In the genomic region with DNA sequence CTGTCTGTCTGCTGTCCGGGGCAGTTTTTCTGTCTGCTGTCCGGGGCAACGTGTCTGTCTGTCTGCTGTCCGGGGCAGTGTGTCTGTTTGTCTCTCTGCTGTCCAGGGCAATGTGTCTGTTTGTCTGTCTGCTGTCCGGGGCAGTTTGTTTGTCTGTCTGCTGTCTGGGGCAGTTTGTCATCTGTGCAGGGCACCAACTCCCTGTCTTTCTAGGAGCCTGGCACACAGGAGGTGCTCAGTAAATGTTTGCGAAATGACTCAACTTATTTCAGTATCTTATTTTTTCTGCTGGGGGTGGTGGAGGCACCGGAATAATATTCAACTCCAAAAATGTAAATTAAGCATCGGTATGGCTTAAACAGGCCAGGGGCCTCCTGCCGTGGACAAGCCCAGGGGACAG, we compare ENCODE assay signal across 21 cellular contexts. TPM values are rescaled to one million over a fixed set of nuclear protein-coding genes. Genes with fewer than 3 reads are reported as not detected.
DNase-seq lines count a peak whose midpoint lies in the region; ATAC-seq, FAIRE-seq and TF ChIP-seq lines count a peak whose summit lies in the region.
"Had no signal": no experiment of that assay in that cellular context is flagged by ENCODE, and none has a peak within 500 bp of the region (broad histone marks: within the 10 kb centered on the region; RNA-seq: fewer than 3 reads in every experiment).

No MANE protein-coding gene starts in this region.

- peak; percentile 35 for FAIRE-seq in urothelium cell line (lab: Jason Lieb, UNC)
- FAIRE-seq: A549 had no signal

- H3K27me3 Mint-ChIP-seq in chondrocyte (ENCODE audit: low read depth) (no peaks in the 10 kb centered on the region), neural crest cell (ENCODE audit: low read depth) (no peaks in the 10 kb centered on the region)
- H3K27me3 Mint-ChIP-seq: CD4-positive, alpha-beta T cell had no signal

- peaks cover 3% of the 10 kb centered on the region for H3K9me3 Mint-ChIP-seq in chondrocyte (ENCODE audit: low read depth)
- H3K9me3 Mint-ChIP-seq in neural crest cell = no peaks in the 10 kb centered on the region
- H3K9me3 Mint-ChIP-seq: CD4-positive, alpha-beta T cell; HFFc6 had no signal

- H3K4me1 Mint-ChIP-seq in chondrocyte (ENCODE audit: low read depth) (peaks cover 27% of the 10 kb centered on the region), neural crest cell (no peaks in the 10 kb centered on the region)

- H3K27me3 ChIP-seq in left ventricle myocardium inferior (ENCODE audit: low read depth) = peaks cover 19% of the 10 kb centered on the region

- TF ChIP-seq CTCF in left ventricle myocardium inferior (IDR thresholded peaks at IDR 0.05; ENCODE audit: borderline replicate concordance) (no peak), chondrocyte (IDR thresholded peaks at IDR 0.05) (no peak), neural crest cell (conservative IDR thresholded peaks at IDR 0.05) (no peak)

- H3K36me3 ChIP-seq in left ventricle myocardium inferior = no peaks in the 10 kb centered on the region

- ATAC-seq in Right ventricle myocardium inferior = no peak
- no peak for ATAC-seq in GM18502 (IDR thresholded peaks at IDR 0.05; ENCODE audit: poor library complexity, unreplicated experiment)
- ATAC-seq: A549, HCT116 had no signal

- DNase-seq in Right ventricle myocardium inferior (ENCODE audit: missing footprints) (peak; percentile 8), left ventricle myocardium inferior (no peak), chondrocyte (ENCODE audit: low spot score) (peak; percentile 18), neural crest cell (ENCODE audit: low read depth, low spot score) (no peak), urothelium cell line (ENCODE audit: low spot score) (peak; percentile 43), NCI-H446 treated with DMSO at 0.1 percent for 48 hours (lab: John Stamatoyannopoulos, UW) (no peak), medulla oblongata (ENCODE audit: extremely low spot score) (no peak)
- DNase-seq: AML-193; CD4-positive, alpha-beta T cell; DMS153; DMS79 treated with DMSO at 0.1 percent for 48 hours; GF-D8; GOT3; H7; HFFc6 had no signal

- no peak overlapping the region for H3K4me3 Mint-ChIP-seq in chondrocyte (ENCODE audit: unreplicated experiment)
- H3K4me3 Mint-ChIP-seq in neural crest cell = no peak overlapping the region
- H3K4me3 Mint-ChIP-seq: CD4-positive, alpha-beta T cell; HFFc6 had no signal

- H3K4me3 ChIP-seq in left ventricle myocardium inferior = no peak overlapping the region
- H3K4me3 ChIP-seq: A549 had no signal

- H3K27ac Mint-ChIP-seq in chondrocyte (ENCODE audit: unreplicated experiment) = peak overlapping the region; percentile 89
- H3K27ac Mint-ChIP-seq in neural crest cell (ENCODE audit: unreplicated experiment) = peak overlapping the region; percentile 78
- H3K27ac Mint-ChIP-seq: CD4-positive, alpha-beta T cell; HFFc6 had no signal

- intact Hi-C loops in Right ventricle myocardium inferior (cut with DNase I) = no loop called here
- intact Hi-C loops in left ventricle myocardium inferior (cut with micrococcal nuclease) = no loop called here

- H3K9me3 ChIP-seq in left ventricle myocardium inferior (replicated peaks) = no peaks in the 10 kb centered on the region
- H3K9me3 ChIP-seq: A549 had no signal

- H3K36me3 Mint-ChIP-seq in chondrocyte (ENCODE audit: low read depth) (no peaks in the 10 kb centered on the region), neural crest cell (ENCODE audit: low read depth) (no peaks in the 10 kb centered on the region)

- H3K4me1 ChIP-seq in left ventricle myocardium inferior = peaks cover 4% of the 10 kb centered on the region
- H3K4me1 ChIP-seq: A549 had no signal

- H3K27ac ChIP-seq in left ventricle myocardium inferior (replicated peaks) = no peak overlapping the region
- H3K27ac ChIP-seq: 22Rv1, C4-2B, HL-60 had no signal

RNA-seq across cellular contexts. Expression of gene TTLL12, which starts 12.0 kb away (rescaled TPM):
- total RNA-seq in Right ventricle myocardium inferior (13.2 TPM), left ventricle myocardium inferior (12.6 TPM), chondrocyte (33.5 to 36.4 TPM (median 35.6 TPM) in 3 replicates), neural crest cell (72.4 and 73.8 TPM in 2 replicates)

RNA-seq across cellular contexts. Expression of gene TSPO, which starts 47.6 kb away (rescaled TPM):
- total RNA-seq in Right ventricle myocardium inferior (136 TPM), left ventricle myocardium inferior (128 TPM), chondrocyte (80.5 to 292 TPM (median 288 TPM) in 3 replicates), neural crest cell (11.1 and 12.3 TPM in 2 replicates)

RNA-seq across cellular contexts. Expression of gene MCAT, which starts 55.7 kb away (rescaled TPM):
- total RNA-seq in Right ventricle myocardium inferior (15.5 TPM), left ventricle myocardium inferior (16.4 TPM), chondrocyte (7.4 to 11.1 TPM (median 8.6 TPM) in 3 replicates), neural crest cell (25.7 and 26.5 TPM in 2 replicates)

Comparison
In these comparisons a context has a peak if more than half of its experiments do, and no peak if none do; other contexts are left out.
1. DNase-seq: peak in Right ventricle myocardium inferior (single experiment), chondrocyte (single experiment) and urothelium cell line (single experiment); none in left ventricle myocardium inferior (single experiment), neural crest cell (single experiment), NCI-H446 treated with DMSO at 0.1 percent for 48 hours (single experiment) and medulla oblongata (single experiment).